1 cellular context compared by ENCODE assay signal in the genomic region with DNA sequence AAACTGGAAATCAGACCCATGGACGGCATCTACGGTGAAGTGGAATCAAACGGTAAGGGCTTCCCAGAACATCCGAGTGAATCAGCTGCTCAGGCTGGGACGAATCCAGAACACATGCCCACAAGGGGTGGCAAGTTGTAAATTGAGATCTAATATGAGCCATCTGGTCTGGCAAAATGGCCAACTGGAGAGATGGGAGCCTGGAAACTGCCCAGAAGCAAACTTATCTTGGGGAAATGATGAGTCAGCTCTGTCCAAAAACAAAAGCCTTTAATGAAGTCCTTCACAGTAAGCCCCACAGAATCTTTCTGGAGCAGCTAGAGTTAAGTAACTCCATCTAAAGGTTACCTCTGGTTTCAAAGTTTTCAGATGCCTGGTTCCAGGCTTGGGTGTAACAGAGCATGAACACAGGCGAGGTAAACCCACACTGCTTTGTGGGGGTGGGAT.
TF ChIP-seq lines count a peak whose summit lies in the region.

No MANE protein-coding gene starts in this region.

TF ChIP-seq in H1, 55 proteins besides CTCF, POLR2A, EP300 and RAD21:
- no peak for TF ChIP-seq HDAC6 (IDR thresholded peaks at IDR 0.05; ENCODE audit: low read depth, low read length)
- no peak for TF ChIP-seq NANOG (IDR thresholded peaks at IDR 0.05; ENCODE audit: insufficient read depth, low read depth, low read length, poor library complexity, severe bottlenecking)
- TF ChIP-seq MAFK (IDR thresholded peaks at IDR 0.05; ENCODE audit: low read depth, low read length) = 0 out of 2 replicates have a peak, but pooled peaks have one; percentile 42
- TF ChIP-seq HDAC2 (IDR thresholded peaks at IDR 0.05; ENCODE audit: borderline replicate concordance in 1 of 2, low read depth in 2 of 2, low read length in 2 of 2) = no peak
TF ChIP-seq in H1: peak in this region for 1.
